Comparison of ENCODE assay signal across 23 cellular contexts in the genomic region with DNA sequence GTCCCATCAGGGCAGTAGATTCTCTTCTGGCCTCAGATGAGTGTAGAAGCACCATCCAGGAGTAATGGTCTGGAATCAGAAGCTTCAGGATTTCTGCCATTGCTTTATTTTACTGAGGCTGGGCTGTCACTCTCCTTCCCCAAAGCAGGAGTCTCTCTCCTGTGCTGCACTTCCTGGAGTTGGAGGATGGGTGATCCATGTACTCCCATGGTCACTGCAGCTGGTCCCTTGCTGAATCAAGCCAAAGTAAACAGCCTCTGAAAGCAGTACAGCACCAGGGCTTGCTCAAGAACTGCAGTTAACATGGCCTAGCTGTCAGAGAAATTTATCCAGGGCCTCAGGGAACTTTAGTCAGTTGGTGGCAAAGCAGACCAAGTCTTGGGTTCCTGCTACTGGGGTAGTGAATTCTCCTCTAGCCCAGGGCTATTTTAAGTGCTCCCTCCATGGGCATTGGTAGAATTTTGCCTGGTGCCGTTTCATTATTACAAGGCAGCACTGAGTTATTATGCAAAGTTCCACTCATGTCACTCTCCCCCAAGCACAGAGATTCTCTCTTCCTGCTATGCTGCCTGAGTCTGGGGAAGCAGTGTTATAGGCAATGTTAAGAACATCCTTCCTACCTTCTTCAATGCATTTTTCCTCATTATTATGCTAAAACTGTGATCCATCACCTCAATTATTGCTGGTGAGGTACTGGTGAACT. TPM values are rescaled to one million over a fixed set of nuclear protein-coding genes. Genes with fewer than 3 reads are reported as not detected.
DNase-seq lines count a peak whose midpoint lies in the region; ATAC-seq and TF ChIP-seq lines count a peak whose summit lies in the region.
"Had no signal": no experiment of that assay in that cellular context is flagged by ENCODE, and none has a peak within 500 bp of the region (broad histone marks: within the 10 kb centered on the region; RNA-seq: fewer than 3 reads in every experiment).

No MANE protein-coding gene starts in this region.

- intact Hi-C loops in PC-3 (cut with micrococcal nuclease): no loop called here

- H3K9me3 ChIP-seq in PC-3 (ENCODE audit: low read length): no peaks in the 10 kb centered on the region

- TF ChIP-seq CTCF in cardiac fibroblast (IDR thresholded peaks at IDR 0.05; ENCODE audit: low read depth, low read length) (no peak), PC-3 (conservative IDR thresholded peaks at IDR 0.05; ENCODE audit: low read depth, low read length) (no peak)

- H3K79me2 ChIP-seq in PC-3 (ENCODE audit: low read length): no peaks in the 10 kb centered on the region
- H3K79me2 ChIP-seq: hepatocyte had no signal

- H4K20me1 ChIP-seq in PC-3 (ENCODE audit: low read length): no peaks in the 10 kb centered on the region

- H3K27ac Mint-ChIP-seq in memory B cell: peak overlapping the region; percentile 39
- H3K27ac Mint-ChIP-seq: activated CD8-positive, alpha-beta T cell treated with anti-CD3 and anti-CD28 coated beads for 36 hours; stimulated activated naive CD8-positive, alpha-beta T cell treated with anti-CD3 and anti-CD28 coated beads, Interleukin-15, amount 100 ng/mL, for 72 hours had no signal

- POLR2A ChIA-PET in PC-3 (lab: Charles Lee; ENCODE audit: unreplicated experiment): no interaction called here

- no peaks in the 10 kb centered on the region for H3F3A ChIP-seq in PC-3 (ENCODE audit: low read length, unreplicated experiment)

- no peak overlapping the region for H2AFZ ChIP-seq in PC-3 (ENCODE audit: low read length)
- H2AFZ ChIP-seq: GM23248, hepatocyte had no signal

- DNase-seq in DMS53 (lab: John Stamatoyannopoulos, UW): peak; percentile 95
- peak; percentile 1 for DNase-seq in NCI-H510A (lab: John Stamatoyannopoulos, UW)
- DNase-seq in cardiac fibroblast (ENCODE audit: low read depth in 2 of 2): peak; percentile 3 to 61
- DNase-seq in memory B cell (ENCODE audit: low spot score in 2 of 2): no peak
- no peak for DNase-seq in NOMO-1 (lab: John Stamatoyannopoulos, UW; ENCODE audit: unreplicated experiment in 2 of 2)
- no peak for DNase-seq in SK-N-DZ (ENCODE audit: low spot score)
- DNase-seq in PC-3: no peak
- DNase-seq: activated CD8-positive, alpha-beta T cell treated with anti-CD3 and anti-CD28 coated beads for 36 hours; central memory CD4-positive, alpha-beta T cell; effector CD4-positive, alpha-beta T cell; GDM1; GM23248; KG1; kidney; NCI-H1105; nucleus accumbens; right cardiac atrium; stimulated activated naive CD8-positive, alpha-beta T cell treated with anti-CD3 and anti-CD28 coated beads, Interleukin-15, amount 100 ng/mL, for 72 hours had no signal

- peaks cover 17% of the 10 kb centered on the region for H3K36me3 Mint-ChIP-seq in memory B cell

- H3K4me1 ChIP-seq in PC-3 (ENCODE audit: insufficient read depth, low read length): no peaks in the 10 kb centered on the region

- BruUV-seq in PC-3 (replicated peaks; lab: Mats Ljungman, UMichigan): no TSS peak

- H3K27me3 ChIP-seq in PC-3 (ENCODE audit: low read length): no peaks in the 10 kb centered on the region
- H3K27me3 ChIP-seq: hepatocyte had no signal

- no peaks in the 10 kb centered on the region for H3K9me2 ChIP-seq in PC-3 (replicated peaks; ENCODE audit: low read length)

- H3K9me3 Mint-ChIP-seq in memory B cell: peaks cover 6% of the 10 kb centered on the region

- H3K4me1 Mint-ChIP-seq in memory B cell: peaks cover 8% of the 10 kb centered on the region
- H3K4me1 Mint-ChIP-seq: stimulated activated naive CD8-positive, alpha-beta T cell treated with anti-CD3 and anti-CD28 coated beads, Interleukin-15, amount 100 ng/mL, for 72 hours had no signal

- no peaks in the 10 kb centered on the region for H3K27me3 Mint-ChIP-seq in memory B cell
- H3K27me3 Mint-ChIP-seq: activated CD8-positive, alpha-beta T cell treated with anti-CD3 and anti-CD28 coated beads for 36 hours; stimulated activated naive CD8-positive, alpha-beta T cell treated with anti-CD3 and anti-CD28 coated beads, Interleukin-15, amount 100 ng/mL, for 72 hours had no signal

- H3K9ac ChIP-seq in PC-3 (ENCODE audit: low read length): no peak overlapping the region
- H3K9ac ChIP-seq: GM23248 had no signal

- H3K4me2 ChIP-seq in PC-3 (ENCODE audit: low read length): no peak overlapping the region
- H3K4me2 ChIP-seq: hepatocyte had no signal

- H3K4me3 ChIP-seq in cardiac fibroblast (replicated peaks in 1 of 2; ENCODE audit: low read depth in 2 of 2, low read length in 2 of 2) (no peak overlapping the region), PC-3 (ENCODE audit: low read length) (no peak overlapping the region)
- H3K4me3 ChIP-seq: GM12878, GM23248, hepatocyte had no signal

- CTCF ChIA-PET in PC-3 (lab: Charles Lee): no interaction called here

- no peak for ATAC-seq in memory B cell (ENCODE audit: low read depth)
- no peak for ATAC-seq in GM21529 (IDR thresholded peaks at IDR 0.05; ENCODE audit: unreplicated experiment)
- no peak for ATAC-seq in PC-3
- ATAC-seq: activated CD8-positive, alpha-beta T cell treated with anti-CD3 and anti-CD28 coated beads for 36 hours; GM12878; right cardiac atrium; Right ventricle myocardium inferior; stimulated activated naive CD8-positive, alpha-beta T cell treated with anti-CD3 and anti-CD28 coated beads, Interleukin-15, amount 100 ng/mL, for 72 hours had no signal

- H3K27ac ChIP-seq in PC-3 (ENCODE audit: low read length): no peak overlapping the region
- H3K27ac ChIP-seq: GM23248, hepatocyte, HL-60 had no signal

- no peaks in the 10 kb centered on the region for H3K36me3 ChIP-seq in PC-3 (ENCODE audit: low read depth, low read length)

- no peak overlapping the region for H3K4me3 Mint-ChIP-seq in memory B cell
- H3K4me3 Mint-ChIP-seq: activated CD8-positive, alpha-beta T cell treated with anti-CD3 and anti-CD28 coated beads for 36 hours; stimulated activated naive CD8-positive, alpha-beta T cell treated with anti-CD3 and anti-CD28 coated beads, Interleukin-15, amount 100 ng/mL, for 72 hours had no signal

RNA-seq across cellular contexts. Expression of a gene that starts 29.5 kb away (rescaled TPM):
- polyA plus RNA-seq in SK-N-DZ (2014; cell fraction: cytosol; rRNA removed): 52.2 and 55.0 TPM in 2 replicates
- 45.8 and 50.4 TPM in 2 replicates for polyA plus RNA-seq in SK-N-DZ (2014; cell fraction: nucleus; rRNA removed)
- total RNA-seq in PC-3 (2014; rRNA removed): 25.7 and 30.0 TPM in 2 replicates

RNA-seq across cellular contexts. Expression of a gene that starts 29.7 kb away (rescaled TPM):
- polyA plus RNA-seq in SK-N-DZ (2014; cell fraction: cytosol; rRNA removed): 19.6 and 26.2 TPM in 2 replicates
- 32.7 and 40.8 TPM in 2 replicates for polyA plus RNA-seq in SK-N-DZ (2014; cell fraction: nucleus; rRNA removed)
- 20.6 and 29.6 TPM in 2 replicates for total RNA-seq in PC-3 (2014; rRNA removed)

Comparison
In these comparisons a context has a peak if more than half of its experiments do, and no peak if none do; other contexts are left out.
1. DNase-seq: peak in DMS53 (single experiment), NCI-H510A (single experiment) and cardiac fibroblast (2 of 2); none in memory B cell (0 of 2), NOMO-1 (0 of 2), SK-N-DZ (single experiment) and PC-3 (single experiment).